23 cellular contexts compared by ENCODE assay signal in the genomic region with DNA sequence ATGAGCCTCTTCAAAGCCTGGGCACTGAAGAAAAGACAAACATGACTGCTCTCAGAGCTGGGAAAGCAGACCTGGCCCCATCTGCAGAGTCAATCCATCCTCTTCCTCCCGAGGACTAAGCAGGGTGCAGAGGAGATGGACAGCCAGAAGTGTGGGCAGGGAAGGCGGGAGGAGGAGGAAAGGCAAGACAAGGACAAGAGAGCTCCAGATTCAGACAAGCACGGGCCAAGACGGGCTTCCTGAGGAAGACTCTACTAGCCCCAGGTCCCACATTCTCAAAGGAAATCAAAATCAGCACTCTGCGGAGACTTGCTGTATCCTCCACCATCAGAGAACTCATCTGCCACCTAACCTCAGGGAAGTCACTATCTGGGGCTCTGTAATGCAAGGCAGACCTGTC. TPM values are rescaled to one million over a fixed set of nuclear protein-coding genes. Genes with fewer than 3 reads are reported as not detected.
DNase-seq lines count a peak whose midpoint lies in the region; ATAC-seq and TF ChIP-seq lines count a peak whose summit lies in the region.
"Had no signal": no experiment of that assay in that cellular context is flagged by ENCODE, and none has a peak within 500 bp of the region (broad histone marks: within the 10 kb centered on the region; RNA-seq: fewer than 3 reads in every experiment).

No MANE protein-coding gene starts in this region.

- no peak overlapping the region for H2BK5ac ChIP-seq in neuronal stem cell (ENCODE audit: low read length)

- no peak overlapping the region for H2BK12ac ChIP-seq in neuronal stem cell (ENCODE audit: low read length)

- peaks cover 13% of the 10 kb centered on the region for H3K27me3 Mint-ChIP-seq in nephron progenitor cell (ENCODE audit: low read depth, poor library complexity)
- H3K27me3 Mint-ChIP-seq: CD8-positive, alpha-beta memory T cell had no signal

- peaks cover 67% of the 10 kb centered on the region for H3K4me1 Mint-ChIP-seq in nephron progenitor cell
- H3K4me1 Mint-ChIP-seq: CD14-positive monocyte; CD8-positive, alpha-beta memory T cell had no signal

- H3K4me1 ChIP-seq in esophagus muscularis mucosa, result no peaks in the 10 kb centered on the region
- H3K4me1 ChIP-seq in neuronal stem cell (ENCODE audit: control insufficient read depth in 2 of 2, insufficient read depth in 1 of 2, low read depth in 1 of 2, low read length in 2 of 2), result peaks cover 11 to 37% of the 10 kb centered on the region in 2 donors
- H3K4me1 ChIP-seq: A549, BE2C, HAP-1 had no signal

- no peak overlapping the region for H3K23ac ChIP-seq in neuronal stem cell (ENCODE audit: low read depth, low read length, poor library complexity)

- intact Hi-C loops in esophagus muscularis mucosa (cut with DNase I), result no loop called here

- no peaks in the 10 kb centered on the region for H3K36me3 ChIP-seq in esophagus muscularis mucosa
- no peaks in the 10 kb centered on the region for H3K36me3 ChIP-seq in neuronal stem cell (replicated peaks in 1 of 2; ENCODE audit: control insufficient read depth in 2 of 2, insufficient read depth in 2 of 2, low read length in 2 of 2)
- H3K36me3 ChIP-seq: BE2C; BLaER1 treated with 17β-estradiol and CSF1 and Interleukin-3, amounts not matched to agents 10 nM and 100 nM; HAP-1 had no signal

- no peak overlapping the region for H4K91ac ChIP-seq in neuronal stem cell (ENCODE audit: low read depth, low read length, poor library complexity)

- H3K4ac ChIP-seq in neuronal stem cell (ENCODE audit: low read length), result no peak overlapping the region

- DNase-seq in esophagus muscularis mucosa (ENCODE audit: extremely low spot score) (peak; percentile 90), nephron progenitor cell (no peak), neuronal stem cell (ENCODE audit: low spot score) (no peak)
- DNase-seq: 8988T; ACHN; AML-193; BE2C; CD4-positive, alpha-beta T cell; CD8-positive, alpha-beta memory T cell; DMS 273 treated with DMSO at 0.1 percent for 48 hours; DMS79; EL; GDM1; HFFc6 had no signal

- no peak overlapping the region for H2BK15ac ChIP-seq in neuronal stem cell (ENCODE audit: low read length)

- no peak for TF ChIP-seq EP300 in esophagus muscularis mucosa (IDR thresholded peaks at IDR 0.05)

- no peak overlapping the region for H4K8ac ChIP-seq in neuronal stem cell (ENCODE audit: low read depth, low read length)

- H2AFZ ChIP-seq in neuronal stem cell (ENCODE audit: low read length), result no peak overlapping the region
- H2AFZ ChIP-seq: GM23338 had no signal

- H3K4me2 ChIP-seq in neuronal stem cell (ENCODE audit: insufficient read depth, low read length, poor library complexity, severe bottlenecking), result no peak overlapping the region
- H3K4me2 ChIP-seq: A549 had no signal

- H3K4me3 Mint-ChIP-seq in nephron progenitor cell, result peak overlapping the region; percentile 18
- H3K4me3 Mint-ChIP-seq: CD14-positive monocyte; CD4-positive, alpha-beta T cell; CD8-positive, alpha-beta memory T cell; GM23338; HFFc6 had no signal

- TF ChIP-seq CTCF in esophagus muscularis mucosa (IDR thresholded peaks at IDR 0.05) (no peak), nephron progenitor cell (IDR thresholded peaks at IDR 0.05) (no peak)

- H3K9me3 ChIP-seq in esophagus muscularis mucosa (no peaks in the 10 kb centered on the region), neuronal stem cell (replicated peaks in 1 of 2; ENCODE audit: control insufficient read depth in 2 of 2, insufficient read depth in 1 of 2, low read depth in 1 of 2, low read length in 2 of 2) (no peaks in the 10 kb centered on the region)
- H3K9me3 ChIP-seq: A549; BE2C; BLaER1 treated with 17β-estradiol and CSF1 and Interleukin-3, amounts not matched to agents 10 nM and 100 nM; HAP-1 had no signal

- ATAC-seq in GM21723 (IDR thresholded peaks at IDR 0.05; ENCODE audit: unreplicated experiment) (no peak), GM19397 (IDR thresholded peaks at IDR 0.05; ENCODE audit: unreplicated experiment) (no peak), GM18867 (IDR thresholded peaks at IDR 0.05; ENCODE audit: unreplicated experiment) (no peak)
- ATAC-seq: A549, GM12878, GM23338 had no signal

- H2AK5ac ChIP-seq in neuronal stem cell (ENCODE audit: low read depth, low read length), result peak overlapping the region; percentile 12

- no peak overlapping the region for H3K14ac ChIP-seq in neuronal stem cell (ENCODE audit: low read length)

- peak overlapping the region; percentile 24 for H3K18ac ChIP-seq in neuronal stem cell (ENCODE audit: low read length)

- H2BK120ac ChIP-seq in neuronal stem cell (ENCODE audit: low read depth, low read length), result no peak overlapping the region

- H3K9me3 Mint-ChIP-seq in nephron progenitor cell, result no peaks in the 10 kb centered on the region
- H3K9me3 Mint-ChIP-seq: CD4-positive, alpha-beta T cell; GM23338 had no signal

- H3K4me3 ChIP-seq in esophagus muscularis mucosa (no peak overlapping the region), neuronal stem cell (ENCODE audit: low read length in 2 of 2) (no peak overlapping the region)
- H3K4me3 ChIP-seq: A549; BLaER1 treated with 17β-estradiol and CSF1 and Interleukin-3, amounts not matched to agents 10 nM and 100 nM; GM12878; GM23338; HAP-1 had no signal

- 71% methylated on average over 5 of the region's 5 CpGs for WGBS in esophagus muscularis mucosa
- WGBS in neuronal stem cell (ENCODE audit: extremely low coverage in 2 of 2, insufficient read length in 2 of 2, insufficient replicate concordance in 1 of 2), 2 donors, result no CpG with 5 or more reads among the region's 5 CpGs

- H3K79me1 ChIP-seq in neuronal stem cell (ENCODE audit: low read depth, low read length), result no peaks in the 10 kb centered on the region

- H3K27me3 ChIP-seq in esophagus muscularis mucosa (peaks cover 0 to 25% (median 0%) of the 10 kb centered on the region in 4 donors), neuronal stem cell (ENCODE audit: control insufficient read depth in 3 of 3, insufficient read depth in 3 of 3, low read depth in 1 of 3, low read length in 3 of 3) (no peaks in the 10 kb centered on the region)

- TF ChIP-seq POLR2A in esophagus muscularis mucosa (IDR thresholded peaks at IDR 0.05; ENCODE audit: low read depth), result no peak

- no peaks in the 10 kb centered on the region for H3K36me3 Mint-ChIP-seq in nephron progenitor cell (ENCODE audit: low read depth)
- H3K36me3 Mint-ChIP-seq: CD14-positive monocyte had no signal

- H3K27ac Mint-ChIP-seq in nephron progenitor cell, result peak overlapping the region; percentile 83
- H3K27ac Mint-ChIP-seq: CD4-positive, alpha-beta T cell; CD8-positive, alpha-beta memory T cell; GM23338; HFFc6 had no signal

- H3K9ac ChIP-seq in neuronal stem cell (ENCODE audit: low read depth, low read length, poor library complexity), result no peak overlapping the region
- H3K9ac ChIP-seq: BLaER1 treated with 17β-estradiol and CSF1 and Interleukin-3, amounts not matched to agents 10 nM and 100 nM had no signal

- H3K27ac ChIP-seq in esophagus muscularis mucosa (replicated peaks in 1 of 4) (no peak overlapping the region), neuronal stem cell (replicated peaks; ENCODE audit: low read length) (no peak overlapping the region)
- H3K27ac ChIP-seq: A549; BLaER1 treated with 17β-estradiol and CSF1 and Interleukin-3, amounts not matched to agents 10 nM and 100 nM had no signal

RNA-seq across cellular contexts. Expression of a gene that starts 28.5 kb away (rescaled TPM):
- total RNA-seq in esophagus muscularis mucosa, result under 1 TPM; 0.06 to 0.83 (median 0.24) TPM
- polyA plus RNA-seq in neuronal stem cell (2013, experiment 1 of 2), result 0.26 TPM
- polyA plus RNA-seq in neuronal stem cell (2013, experiment 2 of 2), result 0.21 TPM
- total RNA-seq: CD4-positive, alpha-beta T cell; CD8-positive, alpha-beta memory T cell; GM12878 had no signal
- polyA plus RNA-seq: A549; CD14-positive monocyte; CD8-positive, alpha-beta memory T cell had no signal
